Comparison of ENCODE assay signal across 15 cellular contexts in genomic region chr7:96823274-96823673, GRCh38.
DNase-seq lines count a peak whose midpoint lies in the region; ATAC-seq, FAIRE-seq and TF ChIP-seq lines count a peak whose summit lies in the region.
"Had no signal": no experiment of that assay in that cellular context is flagged by ENCODE, and none has a peak within 500 bp of the region (broad histone marks: within the 10 kb centered on the region; RNA-seq: fewer than 3 reads in every experiment).

No MANE protein-coding gene starts in this region.

- POLR2A ChIA-PET in activated CD4-positive, alpha-beta T cell treated with anti-CD3 and anti-CD28 coated beads for 36 hours (lab: Charles Lee): no interaction called here
- POLR2A ChIA-PET in endothelial cell of umbilical vein (lab: Charles Lee): no interaction called here

- no peak overlapping the region for H3K4me3 Mint-ChIP-seq in activated CD4-positive, alpha-beta T cell treated with anti-CD3 and anti-CD28 coated beads for 36 hours
- H3K4me3 Mint-ChIP-seq in glutamatergic neuron (ENCODE audit: unreplicated experiment): no peak overlapping the region
- H3K4me3 Mint-ChIP-seq: activated CD8-positive, alpha-beta memory T cell treated with anti-CD3 and anti-CD28 coated beads, Interleukin-2, amount 10 ng/mL, durations not matched to agents 7 days and 5 days; T-helper 17 cell had no signal

- peaks cover 35% of the 10 kb centered on the region for H3K27me3 Mint-ChIP-seq in activated CD4-positive, alpha-beta T cell treated with anti-CD3 and anti-CD28 coated beads for 36 hours
- no peaks in the 10 kb centered on the region for H3K27me3 Mint-ChIP-seq in glutamatergic neuron (ENCODE audit: unreplicated experiment)

- H2AFZ ChIP-seq in endothelial cell of umbilical vein (ENCODE audit: low read depth, low read length): no peak overlapping the region
- H2AFZ ChIP-seq in smooth muscle cell (ENCODE audit: low read depth): no peak overlapping the region

- H3K4me2 ChIP-seq in endothelial cell of umbilical vein (ENCODE audit: insufficient read depth, low read length): no peak overlapping the region
- peak overlapping the region; percentile 21 for H3K4me2 ChIP-seq in smooth muscle cell

- no peak for DNase-seq in activated CD4-positive, alpha-beta T cell treated with anti-CD3 and anti-CD28 coated beads for 36 hours
- DNase-seq in activated CD4-positive, alpha-beta T cell treated with anti-CD3 and anti-CD28 coated beads for 48 hours: no peak
- DNase-seq in NCI-H526 treated with DMSO at 0.1 percent for 48 hours (lab: John Stamatoyannopoulos, UW) (peak; percentile 63), endothelial cell of umbilical vein (ENCODE audit: low read depth, low spot score) (no peak), smooth muscle cell (lab: John Stamatoyannopoulos, UW; ENCODE audit: unreplicated experiment) (no peak), adrenal gland (no peak), GM10266 (ENCODE audit: extremely low spot score) (no peak), glutamatergic neuron (no peak)
- DNase-seq: ACHN; activated CD8-positive, alpha-beta memory T cell treated with anti-CD3 and anti-CD28 coated beads, Interleukin-2, amount 10 ng/mL, durations not matched to agents 7 days and 5 days; GOT3; mesendoderm; NCI-H524 treated with DMSO at 0.1 percent for 48 hours; right cardiac atrium; T-helper 17 cell had no signal

- H3K27me3 ChIP-seq in endothelial cell of umbilical vein (ENCODE audit: control insufficient read depth in 2 of 2, insufficient read depth in 2 of 2, low read length in 2 of 2) (no peaks in the 10 kb centered on the region), smooth muscle cell (ENCODE audit: low read depth) (no peaks in the 10 kb centered on the region), adrenal gland (no peaks in the 10 kb centered on the region)

- no peaks in the 10 kb centered on the region for H3K79me2 ChIP-seq in endothelial cell of umbilical vein (ENCODE audit: control insufficient read depth, insufficient read depth, low read length)
- no peaks in the 10 kb centered on the region for H3K79me2 ChIP-seq in smooth muscle cell (ENCODE audit: low read depth)

- H4K20me1 ChIP-seq in endothelial cell of umbilical vein (replicated peaks; ENCODE audit: control insufficient read depth, extremely low read depth, insufficient read depth, low read length) (no peaks in the 10 kb centered on the region), smooth muscle cell (ENCODE audit: low read depth) (no peaks in the 10 kb centered on the region)

- peaks cover 2% of the 10 kb centered on the region for H3K4me1 Mint-ChIP-seq in activated CD4-positive, alpha-beta T cell treated with anti-CD3 and anti-CD28 coated beads for 36 hours
- H3K4me1 Mint-ChIP-seq in glutamatergic neuron (ENCODE audit: low read depth, unreplicated experiment): no peaks in the 10 kb centered on the region

- dilution Hi-C loops in endothelial cell of umbilical vein (cut with MboI; ENCODE audit: extremely low pct_ligation_motif_present, low sequenced_read_pairs): no loop called here

- peaks cover 2% of the 10 kb centered on the region for H3K9me3 Mint-ChIP-seq in activated CD4-positive, alpha-beta T cell treated with anti-CD3 and anti-CD28 coated beads for 36 hours (ENCODE audit: low read depth)
- no peaks in the 10 kb centered on the region for H3K9me3 Mint-ChIP-seq in glutamatergic neuron (ENCODE audit: unreplicated experiment)

- intact Hi-C loops in activated CD4-positive, alpha-beta T cell treated with anti-CD3 and anti-CD28 coated beads for 36 hours (cut with DNase I, micrococcal nuclease): loop anchor here (1.0 kb wide), 1 partner anchor 14 kb away; no protein-coding TSS in a partner anchor
- intact Hi-C loops in endothelial cell of umbilical vein (cut with micrococcal nuclease): loop anchor here (10.0 kb wide), 1 partner anchor 748 kb away; no protein-coding TSS in a partner anchor
- intact Hi-C loops in adrenal gland (cut with DNase I): no loop called here

- H3K4me1 ChIP-seq in endothelial cell of umbilical vein (ENCODE audit: control insufficient read depth, extremely low read depth, insufficient read depth, low read length) (no peaks in the 10 kb centered on the region), smooth muscle cell (ENCODE audit: low read depth) (no peaks in the 10 kb centered on the region), adrenal gland (replicated peaks in 1 of 2) (no peaks in the 10 kb centered on the region)

- H3K27ac Mint-ChIP-seq in activated CD4-positive, alpha-beta T cell treated with anti-CD3 and anti-CD28 coated beads for 36 hours: no peak overlapping the region
- no peak overlapping the region for H3K27ac Mint-ChIP-seq in glutamatergic neuron (ENCODE audit: unreplicated experiment)
- H3K27ac Mint-ChIP-seq: activated CD8-positive, alpha-beta memory T cell treated with anti-CD3 and anti-CD28 coated beads, Interleukin-2, amount 10 ng/mL, durations not matched to agents 7 days and 5 days; T-helper 17 cell had no signal

- no peaks in the 10 kb centered on the region for H3F3A ChIP-seq in smooth muscle cell (ENCODE audit: low read depth)

- TF ChIP-seq POLR2A in endothelial cell of umbilical vein (IDR thresholded peaks at IDR 0.05; ENCODE audit: low read depth, low read length) (no peak), adrenal gland (IDR thresholded peaks at IDR 0.05) (no peak)

- H3K27ac ChIP-seq in endothelial cell of umbilical vein (ENCODE audit: insufficient read depth, low read depth, low read length) (no peak overlapping the region), smooth muscle cell (ENCODE audit: low read depth) (no peak overlapping the region), adrenal gland (no peak overlapping the region)

- no peak for FAIRE-seq in endothelial cell of umbilical vein (lab: Jason Lieb, UNC)

- H3K9me3 ChIP-seq in endothelial cell of umbilical vein (replicated peaks; ENCODE audit: control insufficient read depth, insufficient read depth, low read length): no peaks in the 10 kb centered on the region
- H3K9me3 ChIP-seq in smooth muscle cell (replicated peaks; ENCODE audit: low read depth): no peaks in the 10 kb centered on the region
- no peaks in the 10 kb centered on the region for H3K9me3 ChIP-seq in adrenal gland (replicated peaks in 1 of 3)

- no peak overlapping the region for H3K4me3 ChIP-seq in endothelial cell of umbilical vein (replicated peaks in 1 of 3; ENCODE audit: insufficient read depth in 1 of 3, low read depth in 1 of 3, low read length in 3 of 3)
- no peak overlapping the region for H3K4me3 ChIP-seq in smooth muscle cell
- H3K4me3 ChIP-seq in adrenal gland: no peak overlapping the region

- no TSS peak for BruUV-seq in endothelial cell of umbilical vein (replicated peaks; lab: Mats Ljungman, UMichigan)

- H3K36me3 ChIP-seq in endothelial cell of umbilical vein (ENCODE audit: control insufficient read depth in 2 of 2, extremely low read depth in 1 of 2, insufficient read depth in 2 of 2, low read length in 2 of 2): no peaks in the 10 kb centered on the region
- no peaks in the 10 kb centered on the region for H3K36me3 ChIP-seq in smooth muscle cell (ENCODE audit: low read depth)
- H3K36me3 ChIP-seq in adrenal gland (replicated peaks in 1 of 2): no peaks in the 10 kb centered on the region

- H3K9ac ChIP-seq in endothelial cell of umbilical vein (replicated peaks; ENCODE audit: extremely low read depth, insufficient read depth, low read length) (no peak overlapping the region), smooth muscle cell (ENCODE audit: low read depth) (no peak overlapping the region)

- no peaks in the 10 kb centered on the region for H3K9me1 ChIP-seq in endothelial cell of umbilical vein (replicated peaks; ENCODE audit: control insufficient read depth, extremely low read depth, insufficient read depth, low read length)

- ATAC-seq in activated CD4-positive, alpha-beta T cell treated with anti-CD3 and anti-CD28 coated beads for 36 hours: peak; percentile 81
- ATAC-seq: activated CD8-positive, alpha-beta memory T cell treated with anti-CD3 and anti-CD28 coated beads, Interleukin-2, amount 10 ng/mL, durations not matched to agents 7 days and 5 days; right cardiac atrium; T-helper 17 cell had no signal

- WGBS in smooth muscle cell (ENCODE audit: low lambda C conversion rate): 49% methylated on average over 4 of the region's 4 CpGs
- WGBS in adrenal gland, 4 donors: 40 to 46% (median 42%) methylated on average over 4 of the region's 4 CpGs

- CTCF ChIA-PET in activated CD4-positive, alpha-beta T cell treated with anti-CD3 and anti-CD28 coated beads for 36 hours (lab: Charles Lee): no interaction called here
- CTCF ChIA-PET in endothelial cell of umbilical vein (lab: Charles Lee): no interaction called here

- TF ChIP-seq CTCF in endothelial cell of umbilical vein (IDR thresholded peaks at IDR 0.05; ENCODE audit: extremely low read depth in 1 of 2, insufficient read depth in 1 of 2, low read depth in 1 of 2, low read length in 2 of 2) (no peak), smooth muscle cell (IDR thresholded peaks at IDR 0.05; ENCODE audit: borderline replicate concordance, insufficient read depth, poor library complexity, severe bottlenecking) (no peak), adrenal gland (IDR thresholded peaks at IDR 0.05) (no peak), GM10266 (IDR thresholded peaks at IDR 0.05; ENCODE audit: control insufficient read depth, insufficient read depth, low read depth, missing control alignments) (no peak), glutamatergic neuron (IDR thresholded peaks at IDR 0.05; ENCODE audit: partially characterized antibody, unreplicated experiment) (no peak)

- H3K36me3 Mint-ChIP-seq in activated CD4-positive, alpha-beta T cell treated with anti-CD3 and anti-CD28 coated beads for 36 hours (ENCODE audit: low read depth): no peaks in the 10 kb centered on the region
- peaks cover 4% of the 10 kb centered on the region for H3K36me3 Mint-ChIP-seq in glutamatergic neuron (ENCODE audit: unreplicated experiment)
- H3K36me3 Mint-ChIP-seq: activated CD8-positive, alpha-beta memory T cell treated with anti-CD3 and anti-CD28 coated beads, Interleukin-2, amount 10 ng/mL, durations not matched to agents 7 days and 5 days had no signal

TF ChIP-seq in endothelial cell of umbilical vein, 7 proteins besides CTCF, POLR2A, EP300 and RAD21:
- TF ChIP-seq JUN (IDR thresholded peaks at IDR 0.05; ENCODE audit: borderline replicate concordance, insufficient read depth, insufficient read length, low read depth) (no peak), FOS (IDR thresholded peaks at IDR 0.05; ENCODE audit: borderline replicate concordance, insufficient read depth, low read length) (peak; percentile 9)

Comparison
In these comparisons a context has a peak if more than half of its experiments do, and no peak if none do; other contexts are left out.
1. intact Hi-C loops: an anchor here in activated CD4-positive, alpha-beta T cell treated with anti-CD3 and anti-CD28 coated beads for 36 hours (1.0 kb wide) and endothelial cell of umbilical vein (10.0 kb wide); none called in adrenal gland.